In the genomic region with DNA sequence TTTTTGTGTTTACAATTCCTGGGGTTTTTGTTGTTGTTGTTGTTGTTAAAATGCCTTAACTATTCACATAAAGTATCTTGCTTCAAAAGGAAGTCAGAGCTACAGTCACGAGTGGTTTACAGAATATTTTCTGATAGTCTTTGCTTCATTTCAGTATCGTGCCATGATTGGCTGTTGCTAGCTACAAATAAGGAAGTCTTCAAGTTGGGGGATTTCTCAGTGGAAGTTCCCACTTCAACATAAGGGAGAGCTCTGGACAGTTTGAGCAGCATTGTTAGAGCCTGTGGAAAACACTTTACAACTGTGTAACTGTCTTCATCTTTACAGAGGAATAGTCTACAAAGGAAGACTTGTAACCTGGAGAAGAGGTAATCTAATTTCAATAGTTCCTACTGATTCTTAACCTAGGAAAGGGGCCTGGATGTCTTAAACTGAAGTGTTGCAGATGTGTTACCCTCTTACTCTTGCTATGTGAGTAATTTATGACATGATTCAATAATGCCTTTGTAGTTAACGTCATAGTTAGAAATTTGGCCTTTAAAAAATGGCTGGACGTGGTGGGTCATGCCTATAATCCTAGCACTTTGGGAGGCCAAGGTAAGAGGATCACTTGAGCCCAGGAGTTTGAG, we compare ENCODE assay signal across 8 cellular contexts. TPM values are rescaled to one million over a fixed set of nuclear protein-coding genes. Genes with fewer than 3 reads are reported as not detected.
A peak's percentile ranks its signal among the peaks of the same experiment; 100 is the strongest.
DNase-seq lines count a peak whose midpoint lies in the region; ATAC-seq and TF ChIP-seq lines count a peak whose summit lies in the region.

No MANE protein-coding gene starts in this region.

- peaks cover 21% of the 10 kb centered on the region for H3K36me3 Mint-ChIP-seq in effector memory CD8-positive, alpha-beta T cell (ENCODE audit: insufficient read depth)
- H3K36me3 Mint-ChIP-seq in neural crest cell (ENCODE audit: low read depth): no peaks in the 10 kb centered on the region

- DNase-seq in activated gamma-delta T cell treated with Interleukin-2 at 50 U/mL for 16 hours (peak; percentile 9), activated gamma-delta T cell (lab: John Stamatoyannopoulos, UW) (no peak), Peyer's patch (peak in 1 of 3 donors; percentile 45), neural crest cell (ENCODE audit: low read depth, low spot score) (no peak), cerebellum (ENCODE audit: low spot score) (no peak), UCSD-AML1 (lab: John Stamatoyannopoulos, UW; ENCODE audit: unreplicated experiment) (no peak)
- peak; percentile 46 to 59 (median 50) for DNase-seq in effector memory CD8-positive, alpha-beta T cell

- H3K36me3 ChIP-seq in Peyer's patch: no peaks in the 10 kb centered on the region

- H3K4me3 Mint-ChIP-seq in effector memory CD8-positive, alpha-beta T cell: peak overlapping the region; percentile 85
- no peak overlapping the region for H3K4me3 Mint-ChIP-seq in neural crest cell

- TF ChIP-seq CTCF in Peyer's patch (IDR thresholded peaks at IDR 0.05) (no peak), neural crest cell (conservative IDR thresholded peaks at IDR 0.05) (no peak)

- peak; percentile 85 for ATAC-seq in HG02798 (IDR thresholded peaks at IDR 0.05; ENCODE audit: poor library complexity, unreplicated experiment)
- peak; percentile 83 for ATAC-seq in effector memory CD8-positive, alpha-beta T cell (replicated peaks)

- no peaks in the 10 kb centered on the region for H3K4me1 ChIP-seq in Peyer's patch

- no peaks in the 10 kb centered on the region for H3K27me3 Mint-ChIP-seq in effector memory CD8-positive, alpha-beta T cell
- H3K27me3 Mint-ChIP-seq in neural crest cell (ENCODE audit: low read depth): no peaks in the 10 kb centered on the region

- H3K27ac Mint-ChIP-seq in effector memory CD8-positive, alpha-beta T cell: peak overlapping the region; percentile 97
- H3K27ac Mint-ChIP-seq in neural crest cell (ENCODE audit: unreplicated experiment): peak overlapping the region; percentile 39

- H3K27me3 ChIP-seq in Peyer's patch: no peaks in the 10 kb centered on the region

- H3K27ac ChIP-seq in Peyer's patch: peak overlapping the region; percentile 70 to 81 (median 76)

- no peaks in the 10 kb centered on the region for H3K9me3 ChIP-seq in Peyer's patch

- peak overlapping the region; percentile 26 to 44 (median 38) for H3K4me3 ChIP-seq in Peyer's patch

- H3K9me3 Mint-ChIP-seq in effector memory CD8-positive, alpha-beta T cell: peaks cover 0 to 3% of the 10 kb centered on the region in 2 donors
- peaks cover 2% of the 10 kb centered on the region for H3K9me3 Mint-ChIP-seq in neural crest cell

- peaks cover 33 to 46% of the 10 kb centered on the region in 2 donors for H3K4me1 Mint-ChIP-seq in effector memory CD8-positive, alpha-beta T cell (ENCODE audit: low read depth in 2 of 2)
- peaks cover 6% of the 10 kb centered on the region for H3K4me1 Mint-ChIP-seq in neural crest cell

- peak; percentile 22 to 46 for TF ChIP-seq POLR2A in Peyer's patch (IDR thresholded peaks at IDR 0.05)

RNA-seq across cellular contexts. Expression of a gene that starts 23.4 kb away (rescaled TPM):
- total RNA-seq in Peyer's patch: 10 to 100 TPM; 63.8 to 97.7 (median 88.8) TPM
- 25.7 and 30.2 TPM in 2 replicates for total RNA-seq in neural crest cell
- total RNA-seq in cerebellum: 64.1 TPM

Comparison
In these comparisons a context has a peak if more than half of its experiments do, and no peak if none do; other contexts are left out.
1. DNase-seq: peak in activated gamma-delta T cell treated with Interleukin-2 at 50 U/mL for 16 hours (single experiment) and effector memory CD8-positive, alpha-beta T cell (3 of 3); none in activated gamma-delta T cell (single experiment), neural crest cell (single experiment), cerebellum (single experiment) and UCSD-AML1 (single experiment).